ENCODE assay signal across 26 cellular contexts in the genomic region with DNA sequence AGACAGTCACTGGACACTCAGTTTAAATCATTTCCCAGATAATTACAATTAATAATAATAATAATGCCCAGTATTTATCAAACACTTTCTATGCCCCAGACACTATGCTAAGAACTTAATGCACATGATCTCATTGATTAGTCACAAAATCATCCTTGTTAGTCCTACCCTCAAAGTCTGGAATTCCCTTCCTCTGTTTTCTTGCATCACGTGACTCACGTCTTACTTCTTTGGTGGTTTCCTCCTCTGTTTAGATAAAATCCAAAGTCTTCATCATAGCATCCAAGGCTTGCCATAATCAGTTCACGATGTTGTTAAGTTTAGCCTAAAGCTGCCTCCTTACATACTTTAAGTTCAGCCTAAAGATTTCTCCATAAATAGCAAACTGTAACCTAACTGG.
A peak's percentile ranks its signal among the peaks of the same experiment; 100 is the strongest.
DNase-seq lines count a peak whose midpoint lies in the region; ATAC-seq, FAIRE-seq and TF ChIP-seq lines count a peak whose summit lies in the region.
"Had no signal": no experiment of that assay in that cellular context is flagged by ENCODE, and none has a peak within 500 bp of the region (broad histone marks: within the 10 kb centered on the region; RNA-seq: fewer than 3 reads in every experiment).

No MANE protein-coding gene starts in this region.

- H3K4me1 ChIP-seq in HepG2 (ENCODE audit: insufficient read depth, low read length) (no peaks in the 10 kb centered on the region), right lobe of liver (no peaks in the 10 kb centered on the region), fibroblast of lung (ENCODE audit: control insufficient read depth, extremely low read depth, insufficient read depth, low read length) (no peaks in the 10 kb centered on the region)

- POLR2A ChIA-PET in HepG2 (lab: Yijun Ruan, JAX): no interaction called here

- DNase-seq in HepG2 (ENCODE audit: low spot score): no peak
- no peak for DNase-seq in right lobe of liver
- DNase-seq in amniotic epithelial cell (ENCODE audit: low read depth): peak; percentile 17
- peak; percentile 0 to 26 for DNase-seq in fibroblast of lung (ENCODE audit: low read depth in 2 of 2)
- peak; percentile 33 for DNase-seq in stromal cell of bone marrow (ENCODE audit: low read depth)
- no peak for DNase-seq in stimulated activated CD4-positive, alpha-beta T cell treated with anti-CD3 and anti-CD28 coated beads, Interleukin-2, amount 100 ng/mL, for 48 hours
- no peak for DNase-seq in NCI-H1930 (lab: John Stamatoyannopoulos, UW)
- DNase-seq: activated CD4-positive, alpha-beta T cell treated with anti-CD3 and anti-CD28 coated beads, Interleukin-2, amount 10 ng/mL, durations not matched to agents 7 days and 5 days; CD4-positive, CD25-positive, alpha-beta regulatory T cell; H7; KG1; left cardiac atrium; NCI-H1048; NCI-H2029; NCI-H510A; posterior cingulate gyrus; small intestine; stimulated activated CD4-positive, alpha-beta T cell treated with anti-CD3 and anti-CD28 coated beads, Interleukin-4, amount 100 ng/mL, for 4 hours; substantia nigra; SW 1271 had no signal

- in situ Hi-C loops in HepG2 (cut with HindIII; ENCODE audit: extremely low pct_ligation_motif_present, low pct_unique_long_range_greater_than_20kb): no loop called here

- BruUV-seq in HepG2 (replicated peaks; lab: Mats Ljungman, UMichigan): no TSS peak

- H3K9me3 ChIP-seq in HepG2 (ENCODE audit: low read length) (no peaks in the 10 kb centered on the region), right lobe of liver (no peaks in the 10 kb centered on the region), fibroblast of lung (ENCODE audit: control insufficient read depth, insufficient read depth, low read depth, low read length) (no peaks in the 10 kb centered on the region)
- H3K9me3 ChIP-seq: gastroesophageal sphincter, vagina had no signal

- no peak for TF ChIP-seq CTCF in HepG2 (CRISPR knock-in tag; IDR thresholded peaks at IDR 0.05)
- TF ChIP-seq CTCF in right lobe of liver (IDR thresholded peaks at IDR 0.05): no peak
- no peak for TF ChIP-seq CTCF in fibroblast of lung (conservative IDR thresholded peaks at IDR 0.05 in 1 of 2, IDR thresholded peaks at IDR 0.05 in 1 of 2; ENCODE audit: low read depth in 1 of 2, low read length in 2 of 2)

- TF ChIP-seq POLR2A in HepG2 (IDR thresholded peaks at IDR 0.05; ENCODE audit: insufficient read depth in 1 of 2, low read depth in 2 of 2, low read length in 2 of 2) (no peak), right lobe of liver (IDR thresholded peaks at IDR 0.05) (no peak)

- no peak overlapping the region for H3K9ac ChIP-seq in HepG2 (ENCODE audit: insufficient read depth, low read depth, low read length)
- H3K9ac ChIP-seq in fibroblast of lung (ENCODE audit: insufficient read depth, low read length): no peak overlapping the region

- intact Hi-C loops in HepG2 (cut with micrococcal nuclease; ENCODE audit: unreplicated experiment): no loop called here
- intact Hi-C loops in right lobe of liver (cut with DNase I): no loop called here

- H3K36me3 ChIP-seq in HepG2 (replicated peaks in 1 of 2; ENCODE audit: control insufficient read depth in 1 of 2, insufficient read depth in 2 of 2, low read length in 2 of 2) (no peaks in the 10 kb centered on the region), right lobe of liver (no peaks in the 10 kb centered on the region), fibroblast of lung (ENCODE audit: control insufficient read depth, insufficient read depth, low read length) (no peaks in the 10 kb centered on the region)
- H3K36me3 ChIP-seq: gastroesophageal sphincter, vagina had no signal

- peaks cover 0 to 17% of the 10 kb centered on the region in 2 experiments; a peak in 1 of 5 replicates for H3K27me3 ChIP-seq in HepG2 (ENCODE audit: control insufficient read depth in 1 of 2, insufficient read depth in 2 of 2, low read length in 2 of 2)
- H3K27me3 ChIP-seq in right lobe of liver: no peaks in the 10 kb centered on the region
- no peaks in the 10 kb centered on the region for H3K27me3 ChIP-seq in fibroblast of lung (ENCODE audit: control insufficient read depth, insufficient read depth, low read length)
- H3K27me3 ChIP-seq: gastroesophageal sphincter, vagina had no signal

- WGBS in HepG2 (ENCODE audit: low lambda C conversion rate): 40% methylated on average over 3 of the region's 3 CpGs
- WGBS in right lobe of liver (ENCODE audit: insufficient coverage, low coverage, low lambda C conversion rate, missing lambda C conversion rate): 67% methylated on average over 3 of the region's 3 CpGs

- H3K79me2 ChIP-seq in HepG2 (ENCODE audit: insufficient read depth, low read length) (no peaks in the 10 kb centered on the region), fibroblast of lung (ENCODE audit: control insufficient read depth, insufficient read depth, low read length) (no peaks in the 10 kb centered on the region)

- H3K4me3 ChIP-seq in HepG2 (replicated peaks in 1 of 3; ENCODE audit: insufficient read depth in 1 of 3, low read depth in 2 of 3, low read length in 3 of 3) (no peak overlapping the region), right lobe of liver (no peak overlapping the region), fibroblast of lung (replicated peaks in 1 of 4; ENCODE audit: control extremely low read depth in 1 of 4, insufficient read depth in 1 of 4, low read depth in 3 of 4, low read length in 4 of 4) (no peak overlapping the region)
- H3K4me3 ChIP-seq: gastroesophageal sphincter, vagina had no signal

- H4K20me1 ChIP-seq in HepG2 (ENCODE audit: insufficient read depth, low read length) (no peaks in the 10 kb centered on the region), fibroblast of lung (ENCODE audit: control insufficient read depth, extremely low read depth, insufficient read depth, low read length) (no peaks in the 10 kb centered on the region)

- FAIRE-seq in HepG2 (lab: Jason Lieb, UNC): no peak
- FAIRE-seq: A204.1, small intestine had no signal

- H3K27ac ChIP-seq in HepG2 (ENCODE audit: extremely low read length, insufficient read depth, low read length): no peak overlapping the region
- no peak overlapping the region for H3K27ac ChIP-seq in right lobe of liver
- no peak overlapping the region for H3K27ac ChIP-seq in fibroblast of lung (ENCODE audit: insufficient read depth, low read length)
- H3K27ac ChIP-seq: gastroesophageal sphincter, RWPE1, vagina had no signal

- H3K4me2 ChIP-seq in HepG2 (ENCODE audit: low read depth, low read length): no peak overlapping the region
- H3K4me2 ChIP-seq in fibroblast of lung (ENCODE audit: extremely low read depth, insufficient read depth, low read length): no peak overlapping the region

- ATAC-seq in HepG2 (no peak), right lobe of liver (no peak), HG02981 (IDR thresholded peaks at IDR 0.05; ENCODE audit: unreplicated experiment) (no peak)
- ATAC-seq: gastroesophageal sphincter; natural killer cell treated with Interleukin-12 subunit alpha and Interleukin-12 subunit beta and Interleukin-15 and Interleukin-18, amount 100 ng/mL, for 72 hours had no signal

- no peak for TF ChIP-seq EP300 in HepG2 (IDR thresholded peaks at IDR 0.05; ENCODE audit: low read depth in 2 of 2, low read length in 2 of 2)
- no peak for TF ChIP-seq EP300 in HepG2 (CRISPR knock-in tag; IDR thresholded peaks at IDR 0.05; ENCODE audit: borderline replicate concordance)

- H2AFZ ChIP-seq in HepG2 (ENCODE audit: low read length) (no peak overlapping the region), fibroblast of lung (ENCODE audit: low read length) (no peak overlapping the region)

- CTCF ChIA-PET in HepG2 (lab: Yijun Ruan, JAX; ENCODE audit: low intra/inter-chr PET ratio, low total read pairs): no interaction called here

- TF ChIP-seq RAD21 in HepG2 (CRISPR knock-in tag; IDR thresholded peaks at IDR 0.05): no peak

TF ChIP-seq in HepG2, 621 proteins besides CTCF, POLR2A, EP300 and RAD21:
- no peak for TF ChIP-seq TMF1 (CRISPR knock-in tag; IDR thresholded peaks at IDR 0.05; ENCODE audit: low read depth)
- peak; percentile 65; the same call in 1 of the 2 replicates for TF ChIP-seq RAD51 (IDR thresholded peaks at IDR 0.05; ENCODE audit: borderline replicate concordance)
- TF ChIP-seq, protein P1, sequence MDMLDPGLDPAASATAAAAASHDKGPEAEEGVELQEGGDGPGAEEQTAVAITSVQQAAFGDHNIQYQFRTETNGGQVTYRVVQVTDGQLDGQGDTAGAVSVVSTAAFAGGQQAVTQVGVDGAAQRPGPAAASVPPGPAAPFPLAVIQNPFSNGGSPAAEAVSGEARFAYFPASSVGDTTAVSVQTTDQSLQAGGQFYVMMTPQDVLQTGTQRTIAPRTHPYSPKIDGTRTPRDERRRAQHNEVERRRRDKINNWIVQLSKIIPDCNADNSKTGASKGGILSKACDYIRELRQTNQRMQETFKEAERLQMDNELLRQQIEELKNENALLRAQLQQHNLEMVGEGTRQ (IDR thresholded peaks at IDR 0.05; ENCODE audit: low read depth, low read length): peak; percentile 38; the same call in 1 of the 2 replicates
- TF ChIP-seq, protein P1 (CRISPR knock-in tag; IDR thresholded peaks at IDR 0.05; ENCODE audit: borderline replicate concordance): no peak

Comparison
In these comparisons a context has a peak if more than half of its experiments do, and no peak if none do; other contexts are left out.
1. DNase-seq: peak in amniotic epithelial cell (single experiment), fibroblast of lung (2 of 2) and stromal cell of bone marrow (single experiment); none in HepG2 (single experiment), right lobe of liver (0 of 3), stimulated activated CD4-positive, alpha-beta T cell treated with anti-CD3 and anti-CD28 coated beads, Interleukin-2, amount 100 ng/mL, for 48 hours (0 of 2) and NCI-H1930 (0 of 2).